1 cellular context compared by ENCODE assay signal in genomic region chr3:170749765-170750477, GRCh38.
TF ChIP-seq lines count a peak whose summit lies in the region.

No MANE protein-coding gene starts in this region.

TF ChIP-seq in K562, 482 proteins besides CTCF, POLR2A, EP300 and RAD21 (continued from another document):
- no peak for TF ChIP-seq ZNF398 (CRISPR knock-in tag; IDR thresholded peaks at IDR 0.05)
- no peak for TF ChIP-seq RB1 (IDR thresholded peaks at IDR 0.05; ENCODE audit: low read depth)
- TF ChIP-seq CBX1 (IDR thresholded peaks at IDR 0.05; ENCODE audit: low read depth): no peak
- no peak for TF ChIP-seq DDX20 (tag; IDR thresholded peaks at IDR 0.05; ENCODE audit: low read depth)
- no peak for TF ChIP-seq ZNF184 (CRISPR knock-in tag; IDR thresholded peaks at IDR 0.05)
- no peak for TF ChIP-seq PATZ1 (CRISPR knock-in tag; IDR thresholded peaks at IDR 0.05; ENCODE audit: borderline replicate concordance)
- TF ChIP-seq DMBX1 (CRISPR knock-in tag; IDR thresholded peaks at IDR 0.05; ENCODE audit: borderline replicate concordance): no peak
- TF ChIP-seq GABPA (tag; conservative IDR thresholded peaks at IDR 0.05; ENCODE audit: low read depth): no peak
- no peak for TF ChIP-seq KLF6 (CRISPR knock-in tag; IDR thresholded peaks at IDR 0.05; ENCODE audit: borderline replicate concordance)
- TF ChIP-seq VEZF1 (CRISPR knock-in tag; IDR thresholded peaks at IDR 0.05): no peak
- TF ChIP-seq PHTF2 (CRISPR knock-in tag; IDR thresholded peaks at IDR 0.05): no peak
- no peak for TF ChIP-seq BRD9 (IDR thresholded peaks at IDR 0.05; ENCODE audit: low read depth, partially characterized antibody)
- TF ChIP-seq NR3C1 (CRISPR knock-in tag; IDR thresholded peaks at IDR 0.05): no peak
- no peak for TF ChIP-seq SMC3 (conservative IDR thresholded peaks at IDR 0.05; ENCODE audit: insufficient read depth, low read depth, low read length)
- no peak for TF ChIP-seq HIVEP1 (CRISPR knock-in tag; IDR thresholded peaks at IDR 0.05)
- TF ChIP-seq IRF2 (CRISPR knock-in tag; IDR thresholded peaks at IDR 0.05): no peak
- peak; percentile 84 for TF ChIP-seq MEIS2 (IDR thresholded peaks at IDR 0.05; ENCODE audit: partially characterized antibody)
- no peak for TF ChIP-seq CBX2 (IDR thresholded peaks at IDR 0.05; ENCODE audit: insufficient read depth, low read length, poor library complexity, severe bottlenecking)
- no peak for TF ChIP-seq SMAD3 (CRISPR knock-in tag; conservative IDR thresholded peaks at IDR 0.05)
- TF ChIP-seq U2AF1 (optimal IDR thresholded peaks at IDR 0.05; ENCODE audit: low read depth, low read length): no peak
- no peak for TF ChIP-seq ZNF140 (CRISPR knock-in tag; IDR thresholded peaks at IDR 0.05)
- no peak for TF ChIP-seq PHF20 (IDR thresholded peaks at IDR 0.05; ENCODE audit: partially characterized antibody)
- no peak for TF ChIP-seq GABPB1 (CRISPR knock-in tag; IDR thresholded peaks at IDR 0.05)
- no peak for TF ChIP-seq ETV6 (IDR thresholded peaks at IDR 0.05; ENCODE audit: borderline replicate concordance in 1 of 2, low read depth in 2 of 2, low read length in 1 of 2)
- TF ChIP-seq ETV6 (CRISPR knock-in tag; IDR thresholded peaks at IDR 0.05; ENCODE audit: borderline replicate concordance): no peak
- no peak for TF ChIP-seq ATF2 (CRISPR knock-in tag; IDR thresholded peaks at IDR 0.05)
- no peak for TF ChIP-seq XRCC5 (IDR thresholded peaks at IDR 0.05; ENCODE audit: low read depth, low read length)
- TF ChIP-seq HDAC2 (IDR thresholded peaks at IDR 0.05): 0 out of 2 replicates have a peak, but pooled peaks have one; percentile 18
- no peak; the same call in 1 of the 2 replicates for TF ChIP-seq ZNF197 (CRISPR knock-in tag; IDR thresholded peaks at IDR 0.05; ENCODE audit: low read depth)
- TF ChIP-seq ZNF133 (CRISPR knock-in tag; IDR thresholded peaks at IDR 0.05): no peak
- peak; percentile 38; the same call in 1 of the 2 replicates for TF ChIP-seq JUN (IDR thresholded peaks at IDR 0.05; ENCODE audit: borderline replicate concordance, low read depth, low read length)
- TF ChIP-seq JUN (CRISPR knock-in tag; IDR thresholded peaks at IDR 0.05; ENCODE audit: borderline replicate concordance): no peak
- TF ChIP-seq RNF219 (CRISPR knock-in tag; IDR thresholded peaks at IDR 0.05): no peak
- TF ChIP-seq HLTF (IDR thresholded peaks at IDR 0.05): no peak
- TF ChIP-seq ZNF696 (CRISPR knock-in tag; conservative IDR thresholded peaks at IDR 0.05): no peak
- TF ChIP-seq ADNP (tag; IDR thresholded peaks at IDR 0.05): no peak
- TF ChIP-seq COPS2 (conservative IDR thresholded peaks at IDR 0.05): no peak
- no peak for TF ChIP-seq ZNF75A (CRISPR knock-in tag; IDR thresholded peaks at IDR 0.05)
- no peak for TF ChIP-seq MNT (conservative IDR thresholded peaks at IDR 0.05)
- TF ChIP-seq ELF2 (CRISPR knock-in tag; IDR thresholded peaks at IDR 0.05): peak; percentile 36; the same call in 1 of the 2 replicates
- no peak for TF ChIP-seq CBFA2T2 (conservative IDR thresholded peaks at IDR 0.05)
- TF ChIP-seq RBM22 (IDR thresholded peaks at IDR 0.05; ENCODE audit: low read depth, low read length, poor library complexity, severe bottlenecking): no peak
- TF ChIP-seq RBM14 (IDR thresholded peaks at IDR 0.05; ENCODE audit: borderline replicate concordance, insufficient read depth, low read depth, low read length): no peak
- no peak for TF ChIP-seq POU5F1 (IDR thresholded peaks at IDR 0.05; ENCODE audit: borderline replicate concordance, low read depth, low read length, partially characterized antibody)
- TF ChIP-seq ZNF274 (IDR thresholded peaks at IDR 0.05; ENCODE audit: borderline replicate concordance, low read depth, low read length): no peak
TF ChIP-seq in K562: peak in this region for 32.
